In the genomic region with DNA sequence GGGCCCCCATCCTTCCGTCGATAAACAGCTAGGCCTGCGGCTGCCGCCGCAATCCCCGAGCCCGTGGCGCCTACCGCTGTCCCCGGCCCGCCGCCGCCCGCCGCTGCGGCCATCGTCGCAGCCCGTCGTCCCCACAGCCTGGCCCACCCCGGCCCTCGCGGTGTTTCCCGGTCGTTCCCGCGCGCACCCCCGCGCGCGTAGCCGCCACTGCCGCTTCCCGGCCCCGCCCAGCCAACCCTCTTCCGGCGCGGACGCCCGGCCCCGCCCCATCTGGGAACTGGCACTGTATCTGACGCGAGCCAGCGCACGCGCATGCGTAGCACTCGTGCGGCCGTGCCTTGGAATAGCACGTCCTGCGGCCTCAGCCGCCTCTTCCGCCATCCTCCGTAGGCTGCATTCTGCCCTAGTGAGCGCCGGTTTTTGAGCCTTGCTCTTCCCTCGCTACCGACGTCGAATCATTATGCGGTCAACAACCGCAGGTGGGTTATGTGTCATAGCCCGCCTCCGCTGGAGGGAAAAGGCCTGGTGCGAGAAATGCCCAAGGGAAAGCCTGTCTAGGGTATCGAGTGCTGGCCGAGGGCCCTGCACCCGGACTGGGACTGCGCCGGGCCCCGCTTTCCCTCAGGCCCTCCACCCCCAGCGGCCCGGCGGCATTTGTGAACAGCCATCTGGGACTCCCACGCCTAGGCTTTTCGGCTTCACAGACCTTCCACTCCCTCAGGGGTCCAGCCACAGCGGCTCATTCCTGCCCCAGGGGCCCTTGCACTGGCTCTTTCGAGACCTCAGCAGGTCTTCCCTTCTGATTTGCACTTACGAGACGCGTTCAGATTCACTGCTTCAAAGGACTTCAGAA, we compare ENCODE assay signal across 8 cellular contexts. TPM values are rescaled to one million over a fixed set of nuclear protein-coding genes. Genes with fewer than 3 reads are reported as not detected.
DNase-seq lines count a peak whose midpoint lies in the region; ATAC-seq and TF ChIP-seq lines count a peak whose summit lies in the region.

Gene SMARCC1, minus strand, starts transcription at position 209 of the 853 bp plus-strand sequence. Its CDS starts 96 bp downstream, at position 113.

- no peak within 1 kb of the TSS for H2BK20ac ChIP-seq in IMR-90 (ENCODE audit: low read depth, low read length)

- dilution Hi-C loops in IMR-90 (cut with HindIII; ENCODE audit: low sequenced_read_pairs, unreplicated experiment) = no loop called here

- ATAC-seq in GM21528 (IDR thresholded peaks at IDR 0.05; ENCODE audit: low FRiP score, unreplicated experiment) (peak; percentile 82), IMR-90 (ENCODE audit: low read depth) (peak; percentile 93)

- peak within 1 kb of the TSS; percentile 15; the same call in 1 of the 2 replicates for H2BK120ac ChIP-seq in IMR-90 (ENCODE audit: low read depth, low read length)

- H2AK9ac ChIP-seq in IMR-90 (replicated peaks; ENCODE audit: low read depth, low read length, poor library complexity) = peak within 1 kb of the TSS; percentile 91

- peak; percentile 76 for DNase-seq in DMS 273 treated with DMSO at 0.1 percent for 48 hours (lab: John Stamatoyannopoulos, UW)
- DNase-seq in IMR-90 = peak; percentile 97
- DNase-seq in OCI-M1 (lab: John Stamatoyannopoulos, UW) = peak; percentile 99
- DNase-seq in activated T-cell treated with anti-CD3 and anti-CD28 coated beads for 4 hours = peak; percentile 93
- DNase-seq in epithelial cell of prostate (ENCODE audit: low read depth, low spot score) = peak; percentile 84
- DNase-seq in mucosa of gallbladder (ENCODE audit: low spot score) = peak; percentile 99
- DNase-seq in stimulated activated CD8-positive, alpha-beta memory T cell treated with anti-CD3 and anti-CD28 coated beads, Interleukin-4, amount 100 ng/mL, for 4 hours (ENCODE audit: low read depth in 2 of 2, low spot score in 1 of 2) = peak; percentile 90 to 95

- H3K27ac ChIP-seq in IMR-90 (ENCODE audit: insufficient read depth, low read length) (peak within 1 kb of the TSS; percentile 92), epithelial cell of prostate (peak within 1 kb of the TSS; percentile 94)

- H3K56ac ChIP-seq in IMR-90 (ENCODE audit: extremely low read depth, insufficient read depth, low read length) = peak within 1 kb of the TSS; percentile 94

- peak within 1 kb of the TSS; percentile 97 for H2BK5ac ChIP-seq in IMR-90 (ENCODE audit: low read depth, low read length, poor library complexity, severe bottlenecking)

- H4K5ac ChIP-seq in IMR-90 (ENCODE audit: low read depth, low read length) = peak within 1 kb of the TSS; percentile 86

- peaks cover 3% of the 10 kb centered on the region; the same call in 1 of the 2 replicates for H3K9me1 ChIP-seq in IMR-90 (ENCODE audit: insufficient read depth, low read length)

- H4K8ac ChIP-seq in IMR-90 (ENCODE audit: low read depth in 2 of 2, low read length in 2 of 2) = peak within 1 kb of the TSS; percentile 98 to 99

- CTCF ChIA-PET in IMR-90 (lab: Yijun Ruan, JAX) = no interaction called here

- no peak within 1 kb of the TSS for H2BK15ac ChIP-seq in IMR-90 (ENCODE audit: low read depth, low read length)

- H4K91ac ChIP-seq in IMR-90 (ENCODE audit: insufficient read depth, low read depth, low read length) = peak within 1 kb of the TSS; percentile 96

- TF ChIP-seq POLR2A in IMR-90 (IDR thresholded peaks at IDR 0.05; ENCODE audit: low read depth, low read length) = peak; percentile 87

- peak within 1 kb of the TSS; percentile 63 for H3K18ac ChIP-seq in IMR-90 (ENCODE audit: low read depth, low read length)

- H3K4me2 ChIP-seq in IMR-90 (ENCODE audit: low read depth, low read length) = peak within 1 kb of the TSS; percentile 98

- 0 out of 2 replicates have a peak, but pooled peaks cover 2% of the 10 kb centered on the region for H3K36me3 ChIP-seq in IMR-90 (ENCODE audit: control insufficient read depth, insufficient read depth, low read length)

- no peaks in the 10 kb centered on the region for H3K9me3 ChIP-seq in IMR-90 (ENCODE audit: control insufficient read depth, insufficient read depth, low read length)

- peak within 1 kb of the TSS; percentile 97 for H3K4ac ChIP-seq in IMR-90 (ENCODE audit: low read depth, low read length)

- H3K79me1 ChIP-seq in IMR-90 (ENCODE audit: low read depth in 1 of 2, low read length in 2 of 2) = peaks cover 3 to 36% of the 10 kb centered on the region in 2 experiments; a peak in 3 of 4 replicates

- no peaks in the 10 kb centered on the region for H3K27me3 ChIP-seq in IMR-90 (ENCODE audit: control insufficient read depth, insufficient read depth, low read length)

- H2AK5ac ChIP-seq in IMR-90 (ENCODE audit: low read depth, low read length) = peak within 1 kb of the TSS; percentile 89

- TF ChIP-seq RAD21 in IMR-90 (IDR thresholded peaks at IDR 0.05; ENCODE audit: low read length) = no peak

- H4K20me1 ChIP-seq in IMR-90 (ENCODE audit: insufficient read depth, low read length) = peaks cover 34% of the 10 kb centered on the region

- in situ Hi-C loops in IMR-90 (cut with MboI; ENCODE audit: low sequenced_read_pairs) = no loop called here

- H3K23ac ChIP-seq in IMR-90 (ENCODE audit: low read depth, low read length) = peak within 1 kb of the TSS; percentile 96

- H3K4me3 ChIP-seq in IMR-90 (ENCODE audit: insufficient read depth, low read depth, low read length) = peak within 1 kb of the TSS; percentile 61

- H3K9ac ChIP-seq in IMR-90 (ENCODE audit: low read depth, low read length) = peak within 1 kb of the TSS; percentile 97

- 1% methylated on average over 54 of the region's 83 CpGs; no CpG with 5 or more reads in 1 of the 2 experiments for WGBS in IMR-90 (ENCODE audit: extremely low coverage in 2 of 2, insufficient read length in 1 of 2), 2 experiments

- TF ChIP-seq CTCF in IMR-90 (conservative IDR thresholded peaks at IDR 0.05; ENCODE audit: low read depth, low read length) = no peak

- intact Hi-C loops in IMR-90 (cut with micrococcal nuclease) = no loop called here

- peak within 1 kb of the TSS; percentile 98 for H3K14ac ChIP-seq in IMR-90 (replicated peaks; ENCODE audit: low read depth, low read length)

- BruUV-seq in IMR-90 (replicated peaks; lab: Mats Ljungman, UMichigan) = TSS peak; percentile 61

- POLR2A ChIA-PET in IMR-90 (lab: Charles Lee; ENCODE audit: unreplicated experiment) = no interaction called here

- peaks cover 2% of the 10 kb centered on the region for H3K4me1 ChIP-seq in IMR-90 (ENCODE audit: control insufficient read depth, insufficient read depth, low read length)

- H2AFZ ChIP-seq in IMR-90 (replicated peaks; ENCODE audit: low read length, poor library complexity) = peak within 1 kb of the TSS; percentile 98

TF ChIP-seq in IMR-90, 13 proteins besides CTCF, POLR2A, EP300 and RAD21:
- no peak for TF ChIP-seq MAFK (IDR thresholded peaks at IDR 0.05; ENCODE audit: low read depth, low read length)
- 0 out of 2 replicates have a peak, but pooled peaks have one; percentile 34 for TF ChIP-seq FOS (IDR thresholded peaks at IDR 0.05; ENCODE audit: low read depth, low read length)
- peak; percentile 36; the same call in 1 of the 2 replicates for TF ChIP-seq MXI1 (IDR thresholded peaks at IDR 0.05; ENCODE audit: borderline replicate concordance, low read depth, low read length)
- TF ChIP-seq BHLHE40 (IDR thresholded peaks at IDR 0.05; ENCODE audit: low read depth, low read length) = peak; percentile 78
- TF ChIP-seq MAZ (IDR thresholded peaks at IDR 0.05; ENCODE audit: borderline replicate concordance, low read depth, low read length) = peak; percentile 84; the same call in 1 of the 2 replicates

RNA-seq across cellular contexts. Expression of gene SMARCC1, which starts in this region (rescaled TPM):
- total RNA-seq in IMR-90 (2012; rRNA removed) (39.6 and 51.4 TPM in 2 replicates), mucosa of gallbladder (68.7 TPM)
- polyA plus RNA-seq in IMR-90 (2012; rRNA removed) = 18.6 and 20.0 TPM in 2 replicates
- polyA plus RNA-seq in IMR-90 (2012; cell fraction: cytosol; rRNA removed) = 6.6 and 9.6 TPM in 2 replicates
- 17.9 and 20.3 TPM in 2 replicates for polyA plus RNA-seq in IMR-90 (2012; cell fraction: nucleus; rRNA removed; ENCODE audit: low replicate concordance)

Comparison
In these comparisons a context has a peak if more than half of its experiments do, and no peak if none do; other contexts are left out.
1. Peak in every context shown above with its lines: DNase-seq, ATAC-seq, H3K4me3 ChIP-seq and H3K27ac ChIP-seq.